In the genomic region with DNA sequence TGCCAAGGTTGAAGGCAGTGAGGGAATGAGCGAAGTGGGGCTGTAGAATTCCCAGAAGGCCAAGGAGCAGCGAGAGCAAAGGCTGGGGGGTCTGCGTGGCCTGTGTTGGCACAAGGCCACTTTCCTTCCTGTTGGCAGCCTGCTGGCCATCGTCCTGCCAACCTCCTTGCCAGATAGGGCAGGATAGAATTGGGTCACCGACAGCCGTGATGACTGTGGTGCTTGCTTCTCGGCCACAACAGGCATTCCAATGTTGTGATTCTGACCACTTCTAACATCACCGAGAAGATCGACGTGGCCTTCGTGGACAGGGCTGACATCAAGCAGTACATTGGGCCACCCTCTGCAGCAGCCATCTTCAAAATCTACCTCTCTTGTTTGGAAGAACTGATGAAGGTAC, we compare ENCODE assay signal across 2 cellular contexts.
TF ChIP-seq lines count a peak whose summit lies in the region.

No MANE protein-coding gene starts in this region.

TF ChIP-seq in SK-N-SH, 30 proteins besides CTCF, POLR2A, EP300 and RAD21:
- TF ChIP-seq FOSL2 (IDR thresholded peaks at IDR 0.05; ENCODE audit: borderline replicate concordance, low read depth) = no peak
- TF ChIP-seq RCOR1 (IDR thresholded peaks at IDR 0.05; ENCODE audit: low read length) = no peak
- TF ChIP-seq, protein P1, sequence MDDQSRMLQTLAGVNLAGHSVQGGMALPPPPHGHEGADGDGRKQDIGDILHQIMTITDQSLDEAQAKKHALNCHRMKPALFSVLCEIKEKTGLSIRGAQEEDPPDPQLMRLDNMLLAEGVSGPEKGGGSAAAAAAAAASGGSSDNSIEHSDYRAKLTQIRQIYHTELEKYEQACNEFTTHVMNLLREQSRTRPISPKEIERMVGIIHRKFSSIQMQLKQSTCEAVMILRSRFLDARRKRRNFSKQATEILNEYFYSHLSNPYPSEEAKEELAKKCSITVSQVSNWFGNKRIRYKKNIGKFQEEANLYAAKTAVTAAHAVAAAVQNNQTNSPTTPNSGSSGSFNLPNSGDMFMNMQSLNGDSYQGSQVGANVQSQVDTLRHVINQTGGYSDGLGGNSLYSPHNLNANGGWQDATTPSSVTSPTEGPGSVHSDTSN (IDR thresholded peaks at IDR 0.05) = no peak
- no peak for TF ChIP-seq MXI1 (IDR thresholded peaks at IDR 0.05; ENCODE audit: low read depth, low read length)
- TF ChIP-seq YY1 (IDR thresholded peaks at IDR 0.05; ENCODE audit: low read depth) = no peak
- TF ChIP-seq CHD2 (IDR thresholded peaks at IDR 0.05; ENCODE audit: low read length, partially characterized antibody) = no peak
- no peak for TF ChIP-seq SMC3 (IDR thresholded peaks at IDR 0.05; ENCODE audit: low read depth, low read length)
- TF ChIP-seq, protein P2, sequence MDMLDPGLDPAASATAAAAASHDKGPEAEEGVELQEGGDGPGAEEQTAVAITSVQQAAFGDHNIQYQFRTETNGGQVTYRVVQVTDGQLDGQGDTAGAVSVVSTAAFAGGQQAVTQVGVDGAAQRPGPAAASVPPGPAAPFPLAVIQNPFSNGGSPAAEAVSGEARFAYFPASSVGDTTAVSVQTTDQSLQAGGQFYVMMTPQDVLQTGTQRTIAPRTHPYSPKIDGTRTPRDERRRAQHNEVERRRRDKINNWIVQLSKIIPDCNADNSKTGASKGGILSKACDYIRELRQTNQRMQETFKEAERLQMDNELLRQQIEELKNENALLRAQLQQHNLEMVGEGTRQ (IDR thresholded peaks at IDR 0.05; ENCODE audit: borderline replicate concordance, low read depth, low read length) = no peak
- TF ChIP-seq TAF1 (IDR thresholded peaks at IDR 0.05; ENCODE audit: borderline replicate concordance, low read depth, low read length) = no peak
- no peak for TF ChIP-seq NFIC (IDR thresholded peaks at IDR 0.05; ENCODE audit: borderline replicate concordance)
- TF ChIP-seq, protein P3, sequence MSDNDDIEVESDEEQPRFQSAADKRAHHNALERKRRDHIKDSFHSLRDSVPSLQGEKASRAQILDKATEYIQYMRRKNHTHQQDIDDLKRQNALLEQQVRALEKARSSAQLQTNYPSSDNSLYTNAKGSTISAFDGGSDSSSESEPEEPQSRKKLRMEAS (IDR thresholded peaks at IDR 0.05; ENCODE audit: low read depth) = no peak
- TF ChIP-seq, protein P4, sequence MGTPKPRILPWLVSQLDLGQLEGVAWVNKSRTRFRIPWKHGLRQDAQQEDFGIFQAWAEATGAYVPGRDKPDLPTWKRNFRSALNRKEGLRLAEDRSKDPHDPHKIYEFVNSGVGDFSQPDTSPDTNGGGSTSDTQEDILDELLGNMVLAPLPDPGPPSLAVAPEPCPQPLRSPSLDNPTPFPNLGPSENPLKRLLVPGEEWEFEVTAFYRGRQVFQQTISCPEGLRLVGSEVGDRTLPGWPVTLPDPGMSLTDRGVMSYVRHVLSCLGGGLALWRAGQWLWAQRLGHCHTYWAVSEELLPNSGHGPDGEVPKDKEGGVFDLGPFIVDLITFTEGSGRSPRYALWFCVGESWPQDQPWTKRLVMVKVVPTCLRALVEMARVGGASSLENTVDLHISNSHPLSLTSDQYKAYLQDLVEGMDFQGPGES (IDR thresholded peaks at IDR 0.05; ENCODE audit: low read depth, low read length) = no peak
- no peak for TF ChIP-seq RFX5 (IDR thresholded peaks at IDR 0.05; ENCODE audit: low read length)
- TF ChIP-seq, protein P5, sequence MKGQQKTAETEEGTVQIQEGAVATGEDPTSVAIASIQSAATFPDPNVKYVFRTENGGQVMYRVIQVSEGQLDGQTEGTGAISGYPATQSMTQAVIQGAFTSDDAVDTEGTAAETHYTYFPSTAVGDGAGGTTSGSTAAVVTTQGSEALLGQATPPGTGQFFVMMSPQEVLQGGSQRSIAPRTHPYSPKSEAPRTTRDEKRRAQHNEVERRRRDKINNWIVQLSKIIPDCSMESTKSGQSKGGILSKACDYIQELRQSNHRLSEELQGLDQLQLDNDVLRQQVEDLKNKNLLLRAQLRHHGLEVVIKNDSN (IDR thresholded peaks at IDR 0.05; ENCODE audit: borderline replicate concordance, low read depth) = no peak
- TF ChIP-seq EZH2phosphoT487 (IDR thresholded peaks at IDR 0.05; ENCODE audit: borderline replicate concordance, low read depth) = no peak
- no peak for TF ChIP-seq FOXM1 (IDR thresholded peaks at IDR 0.05; ENCODE audit: low read depth)
TF ChIP-seq in SK-N-SH: peak in this region for 0.

TF ChIP-seq in endothelial cell of umbilical vein, 7 proteins besides CTCF, POLR2A, EP300 and RAD21:
- no peak for TF ChIP-seq JUN (IDR thresholded peaks at IDR 0.05; ENCODE audit: borderline replicate concordance, insufficient read depth, insufficient read length, low read depth)
- no peak for TF ChIP-seq POLR2AphosphoS5 (IDR thresholded peaks at IDR 0.05; ENCODE audit: insufficient read depth, low read depth, low read length)
- TF ChIP-seq FOS (IDR thresholded peaks at IDR 0.05; ENCODE audit: borderline replicate concordance, insufficient read depth, low read length) = no peak
- no peak for TF ChIP-seq GATA2 (IDR thresholded peaks at IDR 0.05; ENCODE audit: insufficient read depth, insufficient read length, low read depth, low read length)
- TF ChIP-seq EZH2 (IDR thresholded peaks at IDR 0.05; ENCODE audit: borderline replicate concordance, low read depth, low read length, severe bottlenecking) = no peak
- TF ChIP-seq, protein P3 (IDR thresholded peaks at IDR 0.05; ENCODE audit: insufficient read depth, insufficient read length) = no peak
- no peak for TF ChIP-seq MYC (IDR thresholded peaks at IDR 0.05; ENCODE audit: low read depth, low read length)
